ENCODE assay signal across 8 cellular contexts in genomic region chr2:97663962-97664635, GRCh38. TPM values are rescaled to one million over a fixed set of nuclear protein-coding genes. Genes with fewer than 3 reads are reported as not detected.
DNase-seq lines count a peak whose midpoint lies in the region; ATAC-seq and TF ChIP-seq lines count a peak whose summit lies in the region.

Gene ACTR1B, minus strand, starts transcription at chr2:97664044. Its CDS starts 154 bp downstream, at chr2:97663890.

- H3K4me3 ChIP-seq in LNCaP clone FGC (ENCODE audit: low read depth, low read length) = peak within 1 kb of the TSS; percentile 90
- peak within 1 kb of the TSS; percentile 61 to 92 (median 80) for H3K4me3 ChIP-seq in fibroblast of lung (replicated peaks in 1 of 4; ENCODE audit: control extremely low read depth in 1 of 4, insufficient read depth in 1 of 4, low read depth in 3 of 4, low read length in 4 of 4)
- H3K4me3 ChIP-seq in naive thymus-derived CD4-positive, alpha-beta T cell (ENCODE audit: low read length) = peak within 1 kb of the TSS; percentile 89

- peaks cover 33% of the 10 kb centered on the region for H3K79me2 ChIP-seq in fibroblast of lung (ENCODE audit: control insufficient read depth, insufficient read depth, low read length)

- peak within 1 kb of the TSS; percentile 98 for H3K27ac Mint-ChIP-seq in activated T-helper 17 cell treated with anti-CD3 and anti-CD28 coated beads, Interleukin-2, amount 50 U/mL, for 72 hours
- H3K27ac Mint-ChIP-seq in naive thymus-derived CD4-positive, alpha-beta T cell = peak within 1 kb of the TSS; percentile 96 to 99 (median 98)
- H3K27ac Mint-ChIP-seq in stimulated activated naive B cell treated with anti-CD40 and anti-IgM and Interleukin-4, amounts not matched to agents 10 μg/mL and 1 μg/mL and 100 μg/mL, for 72 hours = peak within 1 kb of the TSS; percentile 98

- H3K4me3 Mint-ChIP-seq in activated T-helper 17 cell treated with anti-CD3 and anti-CD28 coated beads, Interleukin-2, amount 50 U/mL, for 72 hours = peak within 1 kb of the TSS; percentile 92
- peak within 1 kb of the TSS; percentile 93 to 99 (median 96) for H3K4me3 Mint-ChIP-seq in naive thymus-derived CD4-positive, alpha-beta T cell
- peak within 1 kb of the TSS; percentile 88 to 94 for H3K4me3 Mint-ChIP-seq in stimulated activated naive B cell treated with anti-CD40 and anti-IgM and Interleukin-4, amounts not matched to agents 10 μg/mL and 1 μg/mL and 100 μg/mL, for 72 hours

- POLR2A ChIA-PET in RWPE1 (lab: Yijun Ruan, JAX; ENCODE audit: low non-redundant PET) = interaction anchor here (1.3 kb wide), 1 partner anchor 19 kb away, joined by 10 read pairs; the partner anchor contains the start of gene COX5B
- POLR2A ChIA-PET in naive thymus-derived CD4-positive, alpha-beta T cell (lab: Charles Lee) = interaction anchor here (0.6 to 8.2 kb wide), 10 partner anchors 9 to 81 kb away, joined by 3 to 162 read pairs (median 4); partner anchors contain the start of genes ANKRD36B, COX5B and ZAP70

- H3K9ac ChIP-seq in fibroblast of lung (ENCODE audit: insufficient read depth, low read length) = peak within 1 kb of the TSS; percentile 96

- no peaks in the 10 kb centered on the region for H3K9me3 Mint-ChIP-seq in activated T-helper 17 cell treated with anti-CD3 and anti-CD28 coated beads, Interleukin-2, amount 50 U/mL, for 72 hours
- H3K9me3 Mint-ChIP-seq in naive thymus-derived CD4-positive, alpha-beta T cell = no peaks in the 10 kb centered on the region
- no peaks in the 10 kb centered on the region for H3K9me3 Mint-ChIP-seq in stimulated activated naive B cell treated with anti-CD40 and anti-IgM and Interleukin-4, amounts not matched to agents 10 μg/mL and 1 μg/mL and 100 μg/mL, for 72 hours

- no peaks in the 10 kb centered on the region for H3K27me3 ChIP-seq in fibroblast of lung (ENCODE audit: control insufficient read depth, insufficient read depth, low read length)
- H3K27me3 ChIP-seq in naive thymus-derived CD4-positive, alpha-beta T cell (ENCODE audit: control insufficient read depth in 2 of 2, insufficient read depth in 2 of 2, low read length in 2 of 2) = no peaks in the 10 kb centered on the region

- peaks cover 9% of the 10 kb centered on the region for H3K36me3 ChIP-seq in fibroblast of lung (ENCODE audit: control insufficient read depth, insufficient read depth, low read length)
- H3K36me3 ChIP-seq in naive thymus-derived CD4-positive, alpha-beta T cell (ENCODE audit: control insufficient read depth in 2 of 3, insufficient read depth in 3 of 3, low read length in 3 of 3) = peaks cover 0 to 17% (median 2%) of the 10 kb centered on the region in 3 experiments

- intact Hi-C loops in naive thymus-derived CD4-positive, alpha-beta T cell (cut with micrococcal nuclease) = loop anchor here (1.0 to 10.0 kb wide), 14 partner anchors 19 to 1827 kb away; partner anchors contain the start of genes EIF5B (in 2 of the 2), TXNDC9 (in 2 of the 2), COA5 (in 1 of the 2) and KANSL3 (in 1 of the 2)

- peak within 1 kb of the TSS; percentile 71 for H2AFZ ChIP-seq in fibroblast of lung (ENCODE audit: low read length)

- H3K27ac ChIP-seq in RWPE1 (peak within 1 kb of the TSS; percentile 95), fibroblast of lung (ENCODE audit: insufficient read depth, low read length) (peak within 1 kb of the TSS; percentile 97)
- peak within 1 kb of the TSS; percentile 98 for H3K27ac ChIP-seq in naive thymus-derived CD4-positive, alpha-beta T cell (ENCODE audit: low read depth, low read length)

- CTCF ChIA-PET in RWPE1 (lab: Yijun Ruan, JAX) = interaction anchor here (0.6 to 1.5 kb wide), 4 partner anchors 27 to 1158 kb away, joined by 3 to 10 read pairs (median 5); no protein-coding TSS in a partner anchor
- CTCF ChIA-PET in naive thymus-derived CD4-positive, alpha-beta T cell (lab: Charles Lee) = interaction anchor here (0.6 to 2.6 kb wide), 7 partner anchors 14 to 73 kb away, joined by 3 to 13 read pairs (median 5); partner anchors contain the start of gene ZAP70

- H3K36me3 Mint-ChIP-seq in activated T-helper 17 cell treated with anti-CD3 and anti-CD28 coated beads, Interleukin-2, amount 50 U/mL, for 72 hours (ENCODE audit: low read depth) = peaks cover 53% of the 10 kb centered on the region
- peaks cover 0 to 6% (median 0%) of the 10 kb centered on the region in 5 donors for H3K36me3 Mint-ChIP-seq in naive thymus-derived CD4-positive, alpha-beta T cell
- peaks cover 10 to 23% of the 10 kb centered on the region in 2 donors for H3K36me3 Mint-ChIP-seq in stimulated activated naive B cell treated with anti-CD40 and anti-IgM and Interleukin-4, amounts not matched to agents 10 μg/mL and 1 μg/mL and 100 μg/mL, for 72 hours

- ATAC-seq in activated T-helper 17 cell treated with anti-CD3 and anti-CD28 coated beads, Interleukin-2, amount 50 U/mL, for 72 hours (replicated peaks) = peak; percentile 75
- peak; percentile 92 for ATAC-seq in naive thymus-derived CD4-positive, alpha-beta T cell
- ATAC-seq in stimulated activated naive B cell treated with anti-CD40 and anti-IgM and Interleukin-4, amounts not matched to agents 10 μg/mL and 1 μg/mL and 100 μg/mL, for 72 hours (replicated peaks) = peak; percentile 84 to 86

- TF ChIP-seq CTCF in LNCaP clone FGC (IDR thresholded peaks at IDR 0.05; ENCODE audit: control insufficient read depth, extremely low read depth, insufficient read depth) (peak; percentile 22), RWPE1 (conservative IDR thresholded peaks at IDR 0.05; ENCODE audit: low read depth) (peak; percentile 72), fibroblast of lung (conservative IDR thresholded peaks at IDR 0.05 in 1 of 2, IDR thresholded peaks at IDR 0.05 in 1 of 2; ENCODE audit: low read depth in 1 of 2, low read length in 2 of 2) (peak; percentile 59 to 66)

- peaks cover 11% of the 10 kb centered on the region for H3K4me1 ChIP-seq in fibroblast of lung (ENCODE audit: control insufficient read depth, extremely low read depth, insufficient read depth, low read length)
- H3K4me1 ChIP-seq in naive thymus-derived CD4-positive, alpha-beta T cell (ENCODE audit: control insufficient read depth in 2 of 2, insufficient read depth in 2 of 2, low read length in 2 of 2) = peaks cover 16 to 25% of the 10 kb centered on the region in 2 donors

- peaks cover 8% of the 10 kb centered on the region for H3K4me1 Mint-ChIP-seq in activated T-helper 17 cell treated with anti-CD3 and anti-CD28 coated beads, Interleukin-2, amount 50 U/mL, for 72 hours
- H3K4me1 Mint-ChIP-seq in naive thymus-derived CD4-positive, alpha-beta T cell = peaks cover 15 to 48% (median 36%) of the 10 kb centered on the region in 7 donors
- peaks cover 22 to 29% of the 10 kb centered on the region in 2 donors for H3K4me1 Mint-ChIP-seq in stimulated activated naive B cell treated with anti-CD40 and anti-IgM and Interleukin-4, amounts not matched to agents 10 μg/mL and 1 μg/mL and 100 μg/mL, for 72 hours

- H3K27me3 Mint-ChIP-seq in activated T-helper 17 cell treated with anti-CD3 and anti-CD28 coated beads, Interleukin-2, amount 50 U/mL, for 72 hours = no peaks in the 10 kb centered on the region
- no peaks in the 10 kb centered on the region for H3K27me3 Mint-ChIP-seq in naive thymus-derived CD4-positive, alpha-beta T cell
- H3K27me3 Mint-ChIP-seq in stimulated activated naive B cell treated with anti-CD40 and anti-IgM and Interleukin-4, amounts not matched to agents 10 μg/mL and 1 μg/mL and 100 μg/mL, for 72 hours = no peaks in the 10 kb centered on the region

- peak; percentile 99 for DNase-seq in ELF-1 (ENCODE audit: low read depth, low spot score)
- peak; percentile 98 for DNase-seq in H4 (ENCODE audit: low spot score)
- DNase-seq in LNCaP clone FGC (ENCODE audit: low read depth) = peak; percentile 91
- peak; percentile 97 for DNase-seq in RWPE1 (ENCODE audit: low spot score)
- DNase-seq in fibroblast of lung (ENCODE audit: low read depth in 2 of 2) = peak; percentile 97 to 98
- DNase-seq in naive thymus-derived CD4-positive, alpha-beta T cell = peak; percentile 95 to 99 (median 98)
- DNase-seq in stimulated activated naive B cell treated with anti-CD40 and anti-IgM and Interleukin-4, amounts not matched to agents 10 μg/mL and 1 μg/mL and 100 μg/mL, for 72 hours = peak; percentile 98

- no peaks in the 10 kb centered on the region for H3K9me3 ChIP-seq in fibroblast of lung (ENCODE audit: control insufficient read depth, insufficient read depth, low read depth, low read length)
- no peaks in the 10 kb centered on the region for H3K9me3 ChIP-seq in naive thymus-derived CD4-positive, alpha-beta T cell (ENCODE audit: control insufficient read depth in 2 of 3, low read length in 3 of 3)

- peak within 1 kb of the TSS; percentile 84 for H3K4me2 ChIP-seq in fibroblast of lung (ENCODE audit: extremely low read depth, insufficient read depth, low read length)

- H4K20me1 ChIP-seq in fibroblast of lung (ENCODE audit: control insufficient read depth, extremely low read depth, insufficient read depth, low read length) = no peaks in the 10 kb centered on the region

RNA-seq across cellular contexts. Expression of gene ACTR1B, which starts in this region (rescaled TPM):
- total RNA-seq in H4 (2014; rRNA removed; shearing (Covaris generic)) = 31.0 and 31.4 TPM in 2 replicates
- total RNA-seq in activated T-helper 17 cell treated with anti-CD3 and anti-CD28 coated beads, Interleukin-2, amount 50 U/mL, for 72 hours = 100 to 1,000 TPM in 1 of 2 donors, 10 to 100 TPM in 1; 68.7 to 148 TPM
- total RNA-seq in fibroblast of lung = 38.8 and 69.9 TPM in 2 replicates
- 38.3 and 40.8 TPM in 2 replicates for polyA plus RNA-seq in fibroblast of lung
- polyA plus RNA-seq in fibroblast of lung (2012) = 54.1 and 62.6 TPM in 2 replicates
- 114 and 133 TPM in 2 replicates for polyA minus RNA-seq in fibroblast of lung (ENCODE audit: low replicate concordance)
- 10 to 100 TPM; 75.9 to 95.5 (median 89.5) TPM for total RNA-seq in naive thymus-derived CD4-positive, alpha-beta T cell
- polyA plus RNA-seq in naive thymus-derived CD4-positive, alpha-beta T cell = 10 to 100 TPM; 13.2 to 14.7 TPM

Comparison
In these comparisons a context has a peak if more than half of its experiments do, and no peak if none do; other contexts are left out.
1. Peak in every context shown above with its lines: DNase-seq, ATAC-seq, H3K4me3 ChIP-seq and H3K27ac ChIP-seq.
2. CTCF ChIP-seq: peak in every context shown above with its lines; median percentile 72 in RWPE1; 62 in fibroblast of lung; 22 in LNCaP clone FGC.